Comparison of ENCODE assay signal across 30 cellular contexts in the genomic region with DNA sequence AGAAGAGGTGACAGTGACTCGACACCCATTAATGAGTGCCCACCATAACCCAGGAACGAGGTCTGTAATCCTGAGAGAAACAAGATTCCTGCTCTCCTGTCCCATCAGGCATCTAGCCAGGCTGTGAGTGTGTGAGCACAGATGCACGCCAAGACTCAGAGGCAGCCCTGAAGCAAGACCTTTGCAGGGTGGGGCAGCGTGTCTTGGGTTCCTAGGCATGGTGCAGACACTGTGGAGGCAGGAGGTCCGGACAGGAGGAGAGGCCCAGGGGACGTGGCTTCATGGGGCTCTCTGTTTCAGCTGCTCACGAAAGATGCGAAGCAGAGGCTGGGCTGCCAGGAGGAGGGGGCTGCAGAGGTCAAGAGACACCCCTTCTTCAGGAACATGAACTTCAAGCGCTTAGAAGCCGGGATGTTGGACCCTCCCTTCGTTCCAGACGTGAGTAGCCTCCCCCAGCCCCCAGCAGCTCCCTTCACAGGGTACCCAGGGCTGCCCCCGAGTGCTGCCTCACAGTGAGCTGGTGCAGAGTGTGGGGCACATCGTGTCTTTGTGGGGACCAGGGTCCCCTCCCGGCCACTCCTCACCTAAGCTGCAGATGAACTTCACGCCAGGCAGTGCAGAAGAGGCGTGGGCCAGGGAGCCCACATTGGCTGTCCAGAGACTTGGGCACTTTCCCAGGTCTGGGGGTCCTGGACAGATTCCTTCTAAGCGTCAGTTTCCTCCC.
"Had no signal": no experiment of that assay in that cellular context is flagged by ENCODE, and none has a peak within 500 bp of the region (broad histone marks: within the 10 kb centered on the region; RNA-seq: fewer than 3 reads in every experiment).

No MANE protein-coding gene starts in this region.

- H3K4me1 ChIP-seq: left lung, right lobe of liver had no signal

- H3K36me3 ChIP-seq: right lobe of liver had no signal

- DNase-seq: activated CD4-positive, alpha-beta memory T cell treated with anti-CD3 and anti-CD28 coated beads for 36 hours; activated CD4-positive, alpha-beta T cell treated with anti-CD3 and anti-CD28 coated beads, Interleukin-2, amount 10 ng/mL, durations not matched to agents 24 days and 14 days; activated CD4-positive, CD25-positive, alpha-beta regulatory T cell treated with anti-CD3 and anti-CD28 coated beads, Interleukin-2, amount 50 U/mL, for 72 hours; activated CD8-positive, alpha-beta memory T cell treated with anti-CD3 and anti-CD28 coated beads, Interleukin-2, amount 50 U/mL, for 48 hours; activated gamma-delta T cell treated with Interleukin-2 at 50 U/mL for 16 hours; activated naive CD4-positive, alpha-beta T cell treated with anti-CD3 and anti-CD28 coated beads, Interleukin-2, amount 50 U/mL, for 16 hours; activated naive CD8-positive, alpha-beta T cell treated with anti-CD3 and anti-CD28 coated beads, Interleukin-2, amount 50 U/mL, for 24 hours; activated T-cell treated with anti-CD3 and anti-CD28 coated beads, Interleukin-2, amount 50 U/mL, for 4 hours; amygdala; cerebellar nuclear complex; dorsolateral prefrontal cortex; effector memory CD4-positive, alpha-beta T cell; erythroblast; foreskin keratinocyte; kidney glomerular epithelial cell; left lung; naive B cell; stimulated activated CD4-positive, alpha-beta T cell treated with anti-CD3 and anti-CD28 coated beads, Interleukin-12 subunit alpha, Interleukin-12 subunit beta, amount 100 ng/mL, for 4 hours; stimulated activated CD4-positive, alpha-beta T cell treated with anti-CD3 and anti-CD28 coated beads, Interleukin-4, amount 100 ng/mL, for 24 hours; substantia nigra; T-helper 2 cell; thyroid gland had no signal

- H3K27ac ChIP-seq: coronary artery, dorsolateral prefrontal cortex, foreskin keratinocyte, heart left ventricle, left lung, right lobe of liver, thyroid gland, upper lobe of left lung had no signal

- ATAC-seq: activated naive CD8-positive, alpha-beta T cell treated with anti-CD3 and anti-CD28 coated beads, Interleukin-2, amount 50 U/mL, for 24 hours; activated T-cell treated with anti-CD3 and anti-CD28 coated beads, Interleukin-2, amount 50 U/mL, for 4 hours; activated T-helper 17 cell treated with anti-CD3 and anti-CD28 coated beads, Interleukin-2, amount 50 U/mL, for 72 hours; foreskin keratinocyte; heart left ventricle; left lung; right lobe of liver; SK-N-SH treated with all-trans-retinoic acid at 6 μM for 48 hours; stimulated activated effector memory CD8-positive, alpha-beta T cell treated with anti-CD3 and anti-CD28 coated beads, Interleukin-12 subunit alpha, Interleukin-12 subunit beta, amount 100 ng/mL, for 72 hours had no signal

- H3K27me3 ChIP-seq: dorsolateral prefrontal cortex, foreskin keratinocyte, heart left ventricle, left lung, right lobe of liver, thyroid gland, upper lobe of left lung had no signal

- H3K4me3 ChIP-seq: coronary artery, dorsolateral prefrontal cortex, heart left ventricle, left lung, right lobe of liver, skin epidermis, thyroid gland, upper lobe of left lung had no signal

- H3K9me3 ChIP-seq: heart left ventricle, left lung, right lobe of liver, thyroid gland, upper lobe of left lung had no signal
